10 cellular contexts compared by ENCODE assay signal in genomic region chr21:16536661-16537359, GRCh38.
A peak's percentile ranks its signal among the peaks of the same experiment; 100 is the strongest.
DNase-seq lines count a peak whose midpoint lies in the region; ATAC-seq and TF ChIP-seq lines count a peak whose summit lies in the region.
"Had no signal": no experiment of that assay in that cellular context is flagged by ENCODE, and none has a peak within 500 bp of the region (broad histone marks: within the 10 kb centered on the region; RNA-seq: fewer than 3 reads in every experiment).

No MANE protein-coding gene starts in this region.

- H3K27me3 Mint-ChIP-seq in HFFc6 (ENCODE audit: insufficient read depth): no peaks in the 10 kb centered on the region

- peaks cover 0 to 4% (median 0%) of the 10 kb centered on the region in 5 donors for H3K36me3 ChIP-seq in subcutaneous abdominal adipose tissue (ENCODE audit: control insufficient read depth in 5 of 5, insufficient read depth in 5 of 5, low read length in 5 of 5)

- peak; percentile 27; the same call in 2 of the 3 replicates for ATAC-seq in SK-N-SH treated with all-trans-retinoic acid at 6 μM for 48 hours
- ATAC-seq in GM19324 (IDR thresholded peaks at IDR 0.05; ENCODE audit: low FRiP score, unreplicated experiment): no peak

- H3K4me3 ChIP-seq in fibroblast of pulmonary artery (replicated peaks; ENCODE audit: low read depth, low read length) (peak overlapping the region; percentile 66), subcutaneous abdominal adipose tissue (ENCODE audit: low read depth in 1 of 5, low read length in 5 of 5) (peak overlapping the region; percentile 54 to 90 (median 64))

- TF ChIP-seq CTCF in HFFc6 (IDR thresholded peaks at IDR 0.05) (no peak), fibroblast of pulmonary artery (IDR thresholded peaks at IDR 0.05; ENCODE audit: low read length, missing control alignments) (no peak)

- H3K36me3 Mint-ChIP-seq in HFFc6 (ENCODE audit: low read depth): peaks cover 3% of the 10 kb centered on the region

- no peaks in the 10 kb centered on the region for H3K9me3 ChIP-seq in subcutaneous abdominal adipose tissue (ENCODE audit: control insufficient read depth in 5 of 5, low read length in 5 of 5)

- peak overlapping the region; percentile 95 for H3K4me3 Mint-ChIP-seq in HFFc6

- DNase-seq in HFFc6 (no peak), fibroblast of pulmonary artery (ENCODE audit: low read depth) (peak; percentile 68), NCI-H1436 treated with DMSO at 0.1 percent for 48 hours (lab: John Stamatoyannopoulos, UW) (no peak), kidney tubule cell (ENCODE audit: low spot score) (no peak), NCI-H1417 treated with DMSO at 0.1 percent for 48 hours (lab: John Stamatoyannopoulos, UW) (no peak)
- DNase-seq: NK-92 treated with Interleukin-12 subunit alpha and Interleukin-12 subunit beta, amount 100 ng/mL, for 24 hours; stimulated activated CD4-positive, alpha-beta T cell treated with anti-CD3 and anti-CD28 coated beads, Interleukin-12 subunit alpha, Interleukin-12 subunit beta, amount 100 ng/mL, for 4 hours had no signal

- H3K9ac ChIP-seq in subcutaneous abdominal adipose tissue (ENCODE audit: low read length in 5 of 5): peak overlapping the region; percentile 15 to 88 (median 80)

- peak overlapping the region; percentile 89 for H3K27ac Mint-ChIP-seq in HFFc6

- H3K4me1 Mint-ChIP-seq in HFFc6 (ENCODE audit: low read depth): peaks cover 50% of the 10 kb centered on the region

- H3K9me3 Mint-ChIP-seq in HFFc6: no peaks in the 10 kb centered on the region

- peaks cover 0 to 25% (median 18%) of the 10 kb centered on the region in 5 donors for H3K4me1 ChIP-seq in subcutaneous abdominal adipose tissue (ENCODE audit: control insufficient read depth in 5 of 5, insufficient read depth in 5 of 5, low read length in 5 of 5)

- peak overlapping the region; percentile 97 for H3K27ac ChIP-seq in subcutaneous abdominal adipose tissue (ENCODE audit: low read depth, low read length)

- no peaks in the 10 kb centered on the region for H3K27me3 ChIP-seq in subcutaneous abdominal adipose tissue (ENCODE audit: control insufficient read depth in 5 of 5, insufficient read depth in 4 of 5, low read length in 5 of 5)

TF ChIP-seq in SK-N-SH treated with all-trans-retinoic acid at 6 μM for 48 hours, 23 proteins besides CTCF, POLR2A, EP300 and RAD21:
- TF ChIP-seq TSHZ2 (CRISPR knock-in tag; IDR thresholded peaks at IDR 0.05): no peak
- no peak for TF ChIP-seq TOX (CRISPR knock-in tag; IDR thresholded peaks at IDR 0.05; ENCODE audit: borderline replicate concordance)
- no peak for TF ChIP-seq ZFP3 (CRISPR knock-in tag; IDR thresholded peaks at IDR 0.05)
- TF ChIP-seq ISL1 (CRISPR knock-in tag; IDR thresholded peaks at IDR 0.05): no peak
- TF ChIP-seq BACH2 (CRISPR knock-in tag; IDR thresholded peaks at IDR 0.05; ENCODE audit: borderline replicate concordance): no peak
